17 cellular contexts compared by ENCODE assay signal in the genomic region with DNA sequence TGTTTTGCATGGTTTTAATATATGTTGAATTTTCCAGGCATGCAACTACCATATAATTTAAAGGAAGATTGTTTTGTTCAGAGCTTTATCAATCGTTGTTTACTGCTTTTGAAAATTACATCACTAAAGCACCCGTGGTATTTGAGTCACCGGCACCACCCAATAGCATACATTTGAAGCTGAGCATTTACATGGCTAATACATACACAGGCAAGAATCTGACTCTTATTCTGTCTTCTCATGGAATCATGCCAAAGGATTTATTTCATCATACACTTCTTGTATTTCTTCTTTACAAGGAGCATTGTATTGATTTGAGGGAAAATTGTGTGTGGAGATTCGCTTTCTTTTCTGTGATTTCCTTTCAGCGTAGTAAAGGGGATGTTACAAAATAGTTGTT. TPM values are rescaled to one million over a fixed set of nuclear protein-coding genes. Genes with fewer than 3 reads are reported as not detected.
DNase-seq lines count a peak whose midpoint lies in the region; ATAC-seq and TF ChIP-seq lines count a peak whose summit lies in the region.
"Had no signal": no experiment of that assay in that cellular context is flagged by ENCODE, and none has a peak within 500 bp of the region (broad histone marks: within the 10 kb centered on the region; RNA-seq: fewer than 3 reads in every experiment).

No MANE protein-coding gene starts in this region.

- no peaks in the 10 kb centered on the region for H3K9me2 ChIP-seq in HCT116 (ENCODE audit: insufficient read depth)

- no peak overlapping the region for H3K4me3 Mint-ChIP-seq in endodermal cell
- H3K4me3 Mint-ChIP-seq: activated CD4-positive, alpha-beta T cell treated with anti-CD3 and anti-CD28 coated beads, Interleukin-2, amount 10 ng/mL, durations not matched to agents 24 days and 14 days; stimulated activated effector memory CD8-positive, alpha-beta T cell treated with anti-CD3 and anti-CD28 coated beads, Interleukin-12 subunit alpha, Interleukin-12 subunit beta, amount 100 ng/mL, for 72 hours had no signal

- POLR2A ChIA-PET in HCT116 (lab: Charles Lee) (no interaction called here), RWPE1 (lab: Yijun Ruan, JAX; ENCODE audit: low non-redundant PET) (no interaction called here)

- no peaks in the 10 kb centered on the region for H3K36me3 Mint-ChIP-seq in endodermal cell (ENCODE audit: low read depth)
- H3K36me3 Mint-ChIP-seq: stimulated activated effector memory CD8-positive, alpha-beta T cell treated with anti-CD3 and anti-CD28 coated beads, Interleukin-12 subunit alpha, Interleukin-12 subunit beta, amount 100 ng/mL, for 72 hours had no signal

- no peak for TF ChIP-seq RAD21 in HCT116 (IDR thresholded peaks at IDR 0.05; ENCODE audit: low read depth)

- TF ChIP-seq POLR2A in HCT116 (IDR thresholded peaks at IDR 0.05; ENCODE audit: borderline replicate concordance, extremely low read depth, insufficient read depth, insufficient read length) = no peak

- H3K79me2 ChIP-seq in HCT116 (ENCODE audit: insufficient read depth, low read length) = no peaks in the 10 kb centered on the region

- no peaks in the 10 kb centered on the region for H3K27me3 ChIP-seq in HCT116 (ENCODE audit: insufficient read depth, low read length)
- H3K27me3 ChIP-seq in neutrophil = peaks cover 6% of the 10 kb centered on the region
- H3K27me3 ChIP-seq in endodermal cell (ENCODE audit: control insufficient read depth, insufficient read depth, low read length, poor library complexity, severe bottlenecking) = peaks cover 18% of the 10 kb centered on the region
- H3K27me3 ChIP-seq: ovary had no signal

- no TSS peak for BruUV-seq in HCT116 (replicated peaks; lab: Mats Ljungman, UMichigan)

- H3K9me3 ChIP-seq in HCT116 (ENCODE audit: control insufficient read depth in 1 of 2, insufficient read depth in 1 of 2, low read depth in 1 of 2, low read length in 2 of 2) = no peaks in the 10 kb centered on the region
- H3K9me3 ChIP-seq in neutrophil = no peaks in the 10 kb centered on the region
- H3K9me3 ChIP-seq in endodermal cell (ENCODE audit: control insufficient read depth, low read length) = no peaks in the 10 kb centered on the region
- H3K9me3 ChIP-seq: adrenal gland, ovary, thoracic aorta had no signal

- H3K9me3 Mint-ChIP-seq in endodermal cell = peaks cover 3% of the 10 kb centered on the region
- H3K9me3 Mint-ChIP-seq: activated CD4-positive, alpha-beta T cell treated with anti-CD3 and anti-CD28 coated beads, Interleukin-2, amount 10 ng/mL, durations not matched to agents 24 days and 14 days; stimulated activated effector memory CD8-positive, alpha-beta T cell treated with anti-CD3 and anti-CD28 coated beads, Interleukin-12 subunit alpha, Interleukin-12 subunit beta, amount 100 ng/mL, for 72 hours had no signal

- peaks cover 8 to 27% of the 10 kb centered on the region in 2 experiments; a peak in 3 of 4 replicates for H3K4me1 ChIP-seq in HCT116 (ENCODE audit: control insufficient read depth in 1 of 2, insufficient read depth in 2 of 2, low read length in 2 of 2)
- peaks cover 15 to 18% of the 10 kb centered on the region in 2 experiments for H3K4me1 ChIP-seq in neutrophil (ENCODE audit: control insufficient read depth in 1 of 2, insufficient read depth in 1 of 2, low read depth in 1 of 2, low read length in 1 of 2)
- H3K4me1 ChIP-seq in endodermal cell (ENCODE audit: control insufficient read depth, insufficient read depth, low read length) = no peaks in the 10 kb centered on the region
- H3K4me1 ChIP-seq: adrenal gland had no signal

- H3K27ac ChIP-seq in HCT116 (ENCODE audit: low read depth, low read length) (no peak overlapping the region), RWPE1 (no peak overlapping the region), neutrophil (peak overlapping the region; percentile 57), endodermal cell (ENCODE audit: low read depth, low read length) (no peak overlapping the region)
- H3K27ac ChIP-seq: adrenal gland, ovary, thoracic aorta had no signal

- CTCF ChIA-PET in HCT116 (lab: Charles Lee) (interaction anchor here (0.9 to 4.8 kb wide), 4 partner anchors 93 to 484 kb away, joined by 3 to 61 read pairs (median 4); no protein-coding TSS in a partner anchor), RWPE1 (lab: Yijun Ruan, JAX) (interaction anchor here (0.6 to 2.0 kb wide), 9 partner anchors 10 to 120 kb away, joined by 3 to 13 read pairs (median 4); a partner anchor contains a TSS)

- H3K4me2 ChIP-seq in HCT116 (ENCODE audit: low read length) = peak overlapping the region; percentile 64

- H3K36me3 ChIP-seq in HCT116 (ENCODE audit: control insufficient read depth in 1 of 2, insufficient read depth in 2 of 2, low read length in 2 of 2) = no peaks in the 10 kb centered on the region
- no peaks in the 10 kb centered on the region for H3K36me3 ChIP-seq in neutrophil
- H3K36me3 ChIP-seq in endodermal cell (ENCODE audit: control insufficient read depth, insufficient read depth, low read length) = no peaks in the 10 kb centered on the region
- H3K36me3 ChIP-seq: adrenal gland, ovary, thoracic aorta had no signal

- RAD21 ChIA-PET in HCT116 (lab: Charles Lee; ENCODE audit: low non-redundant PET in 1 of 2, low total read pairs in 2 of 2, uncharacterized antibody in 2 of 2, unreplicated experiment in 2 of 2) = interaction anchor here (0.8 to 1.4 kb wide), 4 partner anchors 27 to 447 kb away, joined by 3 to 10 read pairs (median 7); a partner anchor contains a TSS

- no peak overlapping the region for H3K27ac Mint-ChIP-seq in endodermal cell
- H3K27ac Mint-ChIP-seq: stimulated activated effector memory CD8-positive, alpha-beta T cell treated with anti-CD3 and anti-CD28 coated beads, Interleukin-12 subunit alpha, Interleukin-12 subunit beta, amount 100 ng/mL, for 72 hours had no signal

- ATAC-seq in HCT116 (no peak), HG02642 (IDR thresholded peaks at IDR 0.05; ENCODE audit: poor library complexity, unreplicated experiment) (no peak)

- TF ChIP-seq CTCF in HCT116 (IDR thresholded peaks at IDR 0.05 in 2 of 3, conservative IDR thresholded peaks at IDR 0.05 in 1 of 3; ENCODE audit: borderline replicate concordance in 1 of 3, insufficient read depth in 1 of 3, low read depth in 2 of 3, low read length in 2 of 3) (no peak), RWPE1 (conservative IDR thresholded peaks at IDR 0.05; ENCODE audit: low read depth) (no peak), neutrophil (IDR thresholded peaks at IDR 0.05) (no peak), endodermal cell (conservative IDR thresholded peaks at IDR 0.05) (no peak)

- no peaks in the 10 kb centered on the region for H4K20me1 ChIP-seq in HCT116 (ENCODE audit: insufficient read depth)

- peaks cover 33% of the 10 kb centered on the region for H3K27me3 Mint-ChIP-seq in endodermal cell (ENCODE audit: insufficient read depth)

- DNase-seq in HCT116 (ENCODE audit: low read depth, low spot score) (no peak), RWPE1 (ENCODE audit: low spot score) (peak; percentile 58), fibroblast of gingiva (ENCODE audit: low read depth) (peak; percentile 11), endodermal cell (no peak), NCI-H510A (lab: John Stamatoyannopoulos, UW) (no peak)
- DNase-seq: COR-L47, glutamatergic neuron, ovary, right cardiac atrium had no signal

- H3K9ac ChIP-seq in HCT116 (ENCODE audit: low read length) (no peak overlapping the region), endodermal cell (ENCODE audit: extremely low read depth, low read length, poor library complexity, severe bottlenecking) (no peak overlapping the region)

- peak overlapping the region; percentile 59 for H2AFZ ChIP-seq in HCT116 (ENCODE audit: low read depth, low read length, poor library complexity, severe bottlenecking)

- H3K4me1 Mint-ChIP-seq in endodermal cell = no peaks in the 10 kb centered on the region

- WGBS in endodermal cell (ENCODE audit: insufficient coverage in 1 of 2, insufficient read length in 1 of 2), 2 experiments = 87 to 88% methylated on average over 4 to 5 of the region's 5 CpGs

- peak overlapping the region in 1 of 2 experiments; percentile 22; a peak in 2 of 4 replicates for H3K4me3 ChIP-seq in HCT116 (replicated peaks in 1 of 2; ENCODE audit: low read depth in 1 of 2, low read length in 2 of 2)
- peak overlapping the region; percentile 1 to 19 for H3K4me3 ChIP-seq in neutrophil (ENCODE audit: low read depth in 1 of 2, low read length in 1 of 2)
- no peak overlapping the region for H3K4me3 ChIP-seq in endodermal cell (ENCODE audit: low read length)
- H3K4me3 ChIP-seq: adrenal gland, lung, ovary, thoracic aorta had no signal

- intact Hi-C loops in HCT116 (cut with micrococcal nuclease) = loop anchor here (1.0 kb wide), 2 partner anchors 93 to 146 kb away; no protein-coding TSS in a partner anchor

TF ChIP-seq in HCT116, 20 proteins besides CTCF, POLR2A, EP300 and RAD21 (continues in another document):
- TF ChIP-seq SRF (IDR thresholded peaks at IDR 0.05; ENCODE audit: low read depth) = no peak
- TF ChIP-seq, protein P1, sequence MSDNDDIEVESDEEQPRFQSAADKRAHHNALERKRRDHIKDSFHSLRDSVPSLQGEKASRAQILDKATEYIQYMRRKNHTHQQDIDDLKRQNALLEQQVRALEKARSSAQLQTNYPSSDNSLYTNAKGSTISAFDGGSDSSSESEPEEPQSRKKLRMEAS (IDR thresholded peaks at IDR 0.05) = no peak
- no peak for TF ChIP-seq EZH2phosphoT487 (IDR thresholded peaks at IDR 0.05; ENCODE audit: borderline replicate concordance)
- TF ChIP-seq SP1 (IDR thresholded peaks at IDR 0.05; ENCODE audit: low read depth) = no peak
- TF ChIP-seq ZNF274 (IDR thresholded peaks at IDR 0.05; ENCODE audit: low read depth, low read length) = no peak
- TF ChIP-seq ZFX (IDR thresholded peaks at IDR 0.05) = no peak

RNA-seq across cellular contexts. Expression of a gene that starts 13.1 kb away (rescaled TPM):
- total RNA-seq in HCT116 (2021; ENCODE audit: unreplicated experiment) (0.79 TPM), endodermal cell (under 1 TPM in 1 of 2 donors, not detected in 1; 0.29 TPM)
- not detected in 2 replicates for polyA plus RNA-seq in HCT116 (2012)
- not detected for polyA plus RNA-seq in endodermal cell (2013, experiment 1 of 2)
- polyA plus RNA-seq in endodermal cell (2013, experiment 2 of 2) = not detected
- total RNA-seq: dermis blood vessel endothelial cell had no signal

RNA-seq across cellular contexts. Expression of a gene that starts 27.4 kb away (rescaled TPM):
- total RNA-seq in HCT116 (2021; ENCODE audit: unreplicated experiment) (16.8 TPM), endodermal cell (1 to 10 TPM; 3.2 to 4.4 TPM)
- 16.3 and 19.4 TPM in 2 replicates for polyA plus RNA-seq in HCT116 (2012)
- polyA plus RNA-seq in endodermal cell (2013, experiment 1 of 2) = 1.1 TPM
- polyA plus RNA-seq in endodermal cell (2013, experiment 2 of 2) = 0.33 TPM

RNA-seq across cellular contexts. Expression of a gene that starts 39.3 kb away (rescaled TPM):
- 8.7 TPM for total RNA-seq in HCT116 (2021; ENCODE audit: unreplicated experiment)
- 4.0 and 4.5 TPM in 2 replicates for polyA plus RNA-seq in HCT116 (2012)
- total RNA-seq in endodermal cell = 1 to 10 TPM; 4.1 to 5.7 TPM
- polyA plus RNA-seq in endodermal cell (2013, experiment 1 of 2) = 0.32 TPM
- 0.54 TPM for polyA plus RNA-seq in endodermal cell (2013, experiment 2 of 2)

RNA-seq across cellular contexts. Expression of a gene that starts 51.1 kb away (rescaled TPM):
- total RNA-seq in HCT116 (2021; ENCODE audit: unreplicated experiment) (1.0 TPM), endodermal cell (under 1 TPM in 1 of 2 donors, not detected in 1; 0.92 TPM)
- polyA plus RNA-seq in HCT116 (2012) = 0.17 TPM in 1 of 2 replicates, not detected in the other
- not detected for polyA plus RNA-seq in endodermal cell (2013, experiment 1 of 2)
- polyA plus RNA-seq in endodermal cell (2013, experiment 2 of 2) = not detected
- total RNA-seq: dermis blood vessel endothelial cell had no signal

RNA-seq across cellular contexts. Expression of a gene that starts 52.7 kb away (rescaled TPM):
- total RNA-seq in HCT116 (2021; ENCODE audit: unreplicated experiment) (0.20 TPM), endodermal cell (not detected)
- polyA plus RNA-seq in HCT116 (2012) = not detected in 2 replicates
- not detected for polyA plus RNA-seq in endodermal cell (2013, experiment 1 of 2)
- not detected for polyA plus RNA-seq in endodermal cell (2013, experiment 2 of 2)
- total RNA-seq: dermis blood vessel endothelial cell had no signal

Comparison
In these comparisons a context has a peak if more than half of its experiments do, and no peak if none do; other contexts are left out.
1. DNase-seq: peak in RWPE1 (single experiment) and fibroblast of gingiva (single experiment); none in HCT116 (single experiment), endodermal cell (single experiment) and NCI-H510A (single experiment).